ENCODE assay signal across 16 cellular contexts in the genomic region with DNA sequence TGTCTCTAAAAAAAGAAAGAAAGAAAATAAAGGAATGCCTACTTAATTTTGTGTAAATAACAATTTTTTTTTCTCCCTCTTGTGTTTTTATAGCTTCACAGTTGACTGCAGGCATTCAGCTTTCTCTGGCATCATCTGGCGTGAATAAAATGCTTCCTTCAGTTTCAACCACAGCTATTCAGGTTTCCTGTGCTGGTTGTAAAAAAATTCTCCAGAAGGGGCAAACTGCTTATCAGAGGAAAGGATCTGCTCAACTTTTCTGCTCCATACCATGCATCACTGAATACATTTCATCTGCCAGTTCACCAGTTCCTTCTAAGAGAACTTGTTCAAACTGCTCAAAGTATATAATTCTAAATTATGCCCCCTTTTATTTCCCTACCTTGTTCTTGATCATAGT. TPM values are rescaled to one million over a fixed set of nuclear protein-coding genes. Genes with fewer than 3 reads are reported as not detected.
DNase-seq lines count a peak whose midpoint lies in the region; ATAC-seq, FAIRE-seq and TF ChIP-seq lines count a peak whose summit lies in the region.
"Had no signal": no experiment of that assay in that cellular context is flagged by ENCODE, and none has a peak within 500 bp of the region (broad histone marks: within the 10 kb centered on the region; RNA-seq: fewer than 3 reads in every experiment).

No MANE protein-coding gene starts in this region.

- no peaks in the 10 kb centered on the region for H3K9me3 ChIP-seq in astrocyte (ENCODE audit: insufficient read depth, low read depth, low read length)
- no peaks in the 10 kb centered on the region for H3K9me3 ChIP-seq in osteoblast (ENCODE audit: low read depth, low read length)
- H3K9me3 ChIP-seq: body of pancreas, stomach, vagina had no signal

- H2AFZ ChIP-seq in astrocyte (ENCODE audit: low read depth, low read length) (no peak overlapping the region), osteoblast (ENCODE audit: low read length) (no peak overlapping the region)

- H3K36me3 ChIP-seq in astrocyte (ENCODE audit: insufficient read depth, low read length) (peaks cover 24% of the 10 kb centered on the region), osteoblast (ENCODE audit: insufficient read depth, low read length) (peaks cover 48% of the 10 kb centered on the region)

- H3K27ac ChIP-seq in astrocyte (ENCODE audit: low read depth, low read length): no peak overlapping the region
- no peak overlapping the region for H3K27ac ChIP-seq in osteoblast (ENCODE audit: low read depth, low read length)
- H3K27ac ChIP-seq: body of pancreas, stomach, vagina had no signal

- H3K79me2 ChIP-seq in astrocyte (ENCODE audit: insufficient read depth, low read length) (peaks cover 7% of the 10 kb centered on the region), osteoblast (ENCODE audit: insufficient read depth, low read length) (peaks cover 6% of the 10 kb centered on the region)

- peaks cover 4% of the 10 kb centered on the region for H3K4me1 Mint-ChIP-seq in astrocyte (ENCODE audit: low read depth, unreplicated experiment)

- H3K27me3 Mint-ChIP-seq in astrocyte (ENCODE audit: low read depth, unreplicated experiment): no peaks in the 10 kb centered on the region
- H3K27me3 Mint-ChIP-seq: activated CD4-positive, alpha-beta memory T cell treated with anti-CD3 and anti-CD28 coated beads for 36 hours; CD8-positive, alpha-beta memory T cell; naive B cell had no signal

- no peaks in the 10 kb centered on the region for H4K20me1 ChIP-seq in astrocyte (ENCODE audit: insufficient read depth, low read length)
- H4K20me1 ChIP-seq in osteoblast (ENCODE audit: insufficient read depth, low read length): no peaks in the 10 kb centered on the region

- TF ChIP-seq CTCF in astrocyte (IDR thresholded peaks at IDR 0.05; ENCODE audit: insufficient read depth, low read depth, low read length): no peak
- no peak for TF ChIP-seq CTCF in osteoblast (IDR thresholded peaks at IDR 0.05; ENCODE audit: extremely low read depth, low read depth, low read length)

- POLR2A ChIA-PET in HEK293T (lab: Yijun Ruan, JAX): no interaction called here

- no peak overlapping the region for H3K9ac ChIP-seq in astrocyte (ENCODE audit: low read length)

- in situ Hi-C loops in KBM-7 (cut with MboI; ENCODE audit: low pct_unique_long_range_greater_than_20kb, low sequenced_read_pairs): no loop called here

- DNase-seq in DMS79 (lab: John Stamatoyannopoulos, UW) (peak; percentile 69), KBM-7 (peak; percentile 94), astrocyte (ENCODE audit: low read depth) (peak; percentile 54), osteoblast (ENCODE audit: insufficient read length, low spot score, missing footprints) (peak; percentile 34), HEK293T (ENCODE audit: extremely low spot score) (no peak), DMS53 (lab: John Stamatoyannopoulos, UW) (no peak)
- DNase-seq: activated CD4-positive, alpha-beta memory T cell treated with anti-CD3 and anti-CD28 coated beads for 36 hours; activated effector memory CD4-positive, alpha-beta T cell treated with anti-CD3 and anti-CD28 coated beads, Interleukin-2, amount 50 U/mL, for 16 hours; body of pancreas; CD8-positive, alpha-beta memory T cell; naive B cell; posterior cingulate gyrus; SHP77 treated with DMSO at 0.1 percent for 48 hours; stomach had no signal

- no peak overlapping the region for H3K4me3 Mint-ChIP-seq in astrocyte (ENCODE audit: unreplicated experiment)
- H3K4me3 Mint-ChIP-seq: activated CD4-positive, alpha-beta memory T cell treated with anti-CD3 and anti-CD28 coated beads for 36 hours; CD8-positive, alpha-beta memory T cell; naive B cell had no signal

- H3K27me3 ChIP-seq in astrocyte (ENCODE audit: insufficient read depth, low read length): no peaks in the 10 kb centered on the region
- no peaks in the 10 kb centered on the region for H3K27me3 ChIP-seq in osteoblast (ENCODE audit: insufficient read depth, low read length)
- H3K27me3 ChIP-seq: body of pancreas, stomach, vagina had no signal

- no peaks in the 10 kb centered on the region for H3K9me3 Mint-ChIP-seq in astrocyte (ENCODE audit: unreplicated experiment)
- H3K9me3 Mint-ChIP-seq: activated CD4-positive, alpha-beta memory T cell treated with anti-CD3 and anti-CD28 coated beads for 36 hours; CD8-positive, alpha-beta memory T cell; naive B cell had no signal

- peaks cover 10% of the 10 kb centered on the region for H3K36me3 Mint-ChIP-seq in astrocyte (ENCODE audit: low read depth, unreplicated experiment)

- no peak for ATAC-seq in HG03095 (IDR thresholded peaks at IDR 0.05; ENCODE audit: unreplicated experiment)
- ATAC-seq: body of pancreas had no signal

- no peak for FAIRE-seq in astrocyte (lab: Jason Lieb, UNC)

- H3K4me1 ChIP-seq in astrocyte (ENCODE audit: insufficient read depth, low read length) (no peaks in the 10 kb centered on the region), osteoblast (ENCODE audit: insufficient read depth, low read length) (no peaks in the 10 kb centered on the region)
- H3K4me1 ChIP-seq: body of pancreas, stomach, vagina had no signal

- CTCF ChIA-PET in HEK293T (lab: Yijun Ruan, JAX): no interaction called here

- no peak overlapping the region for H3K27ac Mint-ChIP-seq in astrocyte (ENCODE audit: unreplicated experiment)
- H3K27ac Mint-ChIP-seq: activated CD4-positive, alpha-beta memory T cell treated with anti-CD3 and anti-CD28 coated beads for 36 hours had no signal

- H3K4me3 ChIP-seq in astrocyte (ENCODE audit: insufficient read depth, low read depth, low read length): no peak overlapping the region
- H3K4me3 ChIP-seq in osteoblast (ENCODE audit: insufficient read depth, low read length): no peak overlapping the region
- H3K4me3 ChIP-seq: body of pancreas, stomach, vagina had no signal

- no peak overlapping the region for H3K4me2 ChIP-seq in astrocyte (ENCODE audit: low read length)
- H3K4me2 ChIP-seq in osteoblast (ENCODE audit: insufficient read depth, low read length): no peak overlapping the region

TF ChIP-seq in HEK293T, 16 proteins besides CTCF, POLR2A, EP300 and RAD21:
- TF ChIP-seq ZNF384 (IDR thresholded peaks at IDR 0.05): no peak
- no peak for TF ChIP-seq SUZ12 (IDR thresholded peaks at IDR 0.05)
- TF ChIP-seq CTBP1 (IDR thresholded peaks at IDR 0.05; ENCODE audit: borderline replicate concordance): no peak
- TF ChIP-seq FOXA1 (IDR thresholded peaks at IDR 0.05): no peak

RNA-seq across cellular contexts. Expression of gene ZMYM1, which starts 18.0 kb away (rescaled TPM):
- total RNA-seq in astrocyte (15.1 and 17.1 TPM in 2 replicates), osteoblast (13.4 and 17.7 TPM in 2 replicates)

Comparison
In these comparisons a context has a peak if more than half of its experiments do, and no peak if none do; other contexts are left out.
1. DNase-seq: peak in DMS79 (single experiment), KBM-7 (single experiment), astrocyte (single experiment) and osteoblast (single experiment); none in HEK293T (single experiment) and DMS53 (single experiment).